ENCODE assay signal across 22 cellular contexts in genomic region chr2:188297983-188298382, GRCh38.
"Had no signal": no experiment of that assay in that cellular context is flagged by ENCODE, and none has a peak within 500 bp of the region (broad histone marks: within the 10 kb centered on the region; RNA-seq: fewer than 3 reads in every experiment).

No MANE protein-coding gene starts in this region.

- H3K79me2 ChIP-seq: parathyroid adenoma had no signal

- H3K36me3 ChIP-seq: gastrocnemius medialis, heart right ventricle, left ventricle myocardium inferior, lower lobe of right lung, right lobe of liver, stomach had no signal

- H3K4me3 ChIP-seq: coronary artery, gastrocnemius medialis, heart right ventricle, left ventricle myocardium inferior, lower lobe of right lung, psoas muscle, right lobe of liver, stomach had no signal

- ATAC-seq: esophagus mucosa; gastrocnemius medialis; heart right ventricle; lower lobe of right lung; psoas muscle; right lobe of liver; stimulated activated naive B cell treated with anti-CD40 and anti-IgM and Interleukin-4, amounts not matched to agents 10 μg/mL and 1 μg/mL and 100 μg/mL, for 72 hours had no signal

- H3K4me1 ChIP-seq: parathyroid adenoma, right lobe of liver had no signal

- H2AFZ ChIP-seq: parathyroid adenoma had no signal

- H3K27me3 ChIP-seq: gastrocnemius medialis, stomach had no signal

- H3K4me1 Mint-ChIP-seq: memory B cell; stimulated activated naive B cell treated with anti-CD40 and anti-IgM and Interleukin-4, amounts not matched to agents 10 μg/mL and 1 μg/mL and 100 μg/mL, for 72 hours had no signal

- H3K27ac ChIP-seq: coronary artery, gastrocnemius medialis, heart right ventricle, left ventricle myocardium inferior, lower lobe of right lung, parathyroid adenoma, psoas muscle, right lobe of liver had no signal

- H3K27me3 Mint-ChIP-seq: memory B cell had no signal

- H3K27ac Mint-ChIP-seq: memory B cell; mesothelial cell of epicardium; nephron; stimulated activated naive B cell treated with anti-CD40 and anti-IgM and Interleukin-4, amounts not matched to agents 10 μg/mL and 1 μg/mL and 100 μg/mL, for 72 hours had no signal

- DNase-seq: cerebellar nuclear complex; effector CD8-positive, alpha-beta T cell; gastrocnemius medialis; heart right ventricle; left ventricle myocardium inferior; lower lobe of right lung; occipital lobe; psoas muscle; retina; right lobe of liver; stimulated activated CD4-positive, alpha-beta T cell treated with anti-CD3 and anti-CD28 coated beads, Interleukin-2, amount 100 ng/mL, for 24 hours; stimulated activated CD4-positive, alpha-beta T cell treated with anti-CD3 and anti-CD28 coated beads, Interleukin-4, amount 100 ng/mL, for 4 hours; stimulated activated naive B cell treated with anti-CD40 and anti-IgM and Interleukin-4, amounts not matched to agents 10 μg/mL and 1 μg/mL and 100 μg/mL, for 72 hours; stomach; substantia nigra; trophoblast cell had no signal

- H3K9me3 ChIP-seq: gastrocnemius medialis, lower lobe of right lung, psoas muscle, right lobe of liver had no signal

- H3K36me3 Mint-ChIP-seq: memory B cell; stimulated activated naive B cell treated with anti-CD40 and anti-IgM and Interleukin-4, amounts not matched to agents 10 μg/mL and 1 μg/mL and 100 μg/mL, for 72 hours had no signal

- H3K4me3 Mint-ChIP-seq: memory B cell; mesothelial cell of epicardium; nephron; stimulated activated naive B cell treated with anti-CD40 and anti-IgM and Interleukin-4, amounts not matched to agents 10 μg/mL and 1 μg/mL and 100 μg/mL, for 72 hours had no signal
